In genomic region chr2:181313845-181314244, GRCh38 we compare ENCODE assay signal across 15 cellular contexts.
DNase-seq lines count a peak whose midpoint lies in the region; ATAC-seq lines count a peak whose summit lies in the region.
"Had no signal": no experiment of that assay in that cellular context is flagged by ENCODE, and none has a peak within 500 bp of the region (broad histone marks: within the 10 kb centered on the region; RNA-seq: fewer than 3 reads in every experiment).

No MANE protein-coding gene starts in this region.

- intact Hi-C loops in Right ventricle myocardium superior (cut with DNase I), result no loop called here

- peaks cover 6% of the 10 kb centered on the region for H3K36me3 Mint-ChIP-seq in activated naive CD4-positive, alpha-beta T cell treated with anti-CD3 and anti-CD28 coated beads, Interleukin-2, amount 10 ng/mL, durations not matched to agents 7 days and 5 days
- H3K36me3 Mint-ChIP-seq in activated CD8-positive, alpha-beta T cell treated with anti-CD3 and anti-CD28 coated beads, Interleukin-2, amount 10 ng/mL, durations not matched to agents 7 days and 5 days (ENCODE audit: low read depth), result peaks cover 2% of the 10 kb centered on the region

- POLR2A ChIA-PET in activated CD8-positive, alpha-beta T cell treated with anti-CD3 and anti-CD28 coated beads, Interleukin-2, amount 10 ng/mL, durations not matched to agents 7 days and 5 days (lab: Charles Lee), result interaction anchor here (1.0 to 11.7 kb wide), 3 partner anchors 79 to 168 kb away, joined by 3 to 249 read pairs (median 3); partner anchors contain the start of gene ITGA4

- H3K27me3 Mint-ChIP-seq in activated naive CD4-positive, alpha-beta T cell treated with anti-CD3 and anti-CD28 coated beads, Interleukin-2, amount 10 ng/mL, durations not matched to agents 7 days and 5 days, result no peaks in the 10 kb centered on the region
- H3K27me3 Mint-ChIP-seq in activated CD8-positive, alpha-beta T cell treated with anti-CD3 and anti-CD28 coated beads, Interleukin-2, amount 10 ng/mL, durations not matched to agents 7 days and 5 days (ENCODE audit: low read depth), result no peaks in the 10 kb centered on the region

- DNase-seq in activated naive CD4-positive, alpha-beta T cell treated with anti-CD3 and anti-CD28 coated beads, Interleukin-2, amount 10 ng/mL, durations not matched to agents 7 days and 5 days, result no peak
- no peak for DNase-seq in activated naive CD4-positive, alpha-beta T cell (lab: John Stamatoyannopoulos, UW)
- no peak for DNase-seq in activated CD8-positive, alpha-beta T cell treated with anti-CD3 and anti-CD28 coated beads, Interleukin-2, amount 10 ng/mL, durations not matched to agents 7 days and 5 days
- DNase-seq in Right ventricle myocardium superior (no peak), medulla oblongata (ENCODE audit: extremely low spot score) (no peak)
- DNase-seq: brain microvascular endothelial cell, left ventricle myocardium inferior, NCI-H1048, SK-N-SH, transverse colon, WERI-Rb-1 had no signal

- H3K9me3 Mint-ChIP-seq in activated naive CD4-positive, alpha-beta T cell treated with anti-CD3 and anti-CD28 coated beads, Interleukin-2, amount 10 ng/mL, durations not matched to agents 7 days and 5 days, result peaks cover 2% of the 10 kb centered on the region
- H3K9me3 Mint-ChIP-seq in activated CD8-positive, alpha-beta T cell treated with anti-CD3 and anti-CD28 coated beads, Interleukin-2, amount 10 ng/mL, durations not matched to agents 7 days and 5 days (ENCODE audit: insufficient read depth), result peaks cover 6% of the 10 kb centered on the region
- H3K9me3 Mint-ChIP-seq: nephron had no signal

- H3K4me3 Mint-ChIP-seq in activated naive CD4-positive, alpha-beta T cell treated with anti-CD3 and anti-CD28 coated beads, Interleukin-2, amount 10 ng/mL, durations not matched to agents 7 days and 5 days, result peak overlapping the region; percentile 68
- H3K4me3 Mint-ChIP-seq in activated CD8-positive, alpha-beta T cell treated with anti-CD3 and anti-CD28 coated beads, Interleukin-2, amount 10 ng/mL, durations not matched to agents 7 days and 5 days, result peak overlapping the region; percentile 67
- H3K4me3 Mint-ChIP-seq: nephron had no signal

- CTCF ChIA-PET in activated naive CD4-positive, alpha-beta T cell treated with anti-CD3 and anti-CD28 coated beads, Interleukin-2, amount 10 ng/mL, durations not matched to agents 7 days and 5 days (lab: Charles Lee), result interaction anchor here (1.0 to 3.2 kb wide), 5 partner anchors 9 to 209 kb away, joined by 3 to 12 read pairs (median 4); partner anchors contain the start of gene ITGA4
- CTCF ChIA-PET in activated CD8-positive, alpha-beta T cell treated with anti-CD3 and anti-CD28 coated beads, Interleukin-2, amount 10 ng/mL, durations not matched to agents 7 days and 5 days (lab: Charles Lee), result interaction anchor here (1.4 to 4.9 kb wide), 3 partner anchors 10 to 209 kb away, joined by 5 to 35 read pairs (median 7); partner anchors contain the start of gene ITGA4

- H3K4me1 Mint-ChIP-seq in activated naive CD4-positive, alpha-beta T cell treated with anti-CD3 and anti-CD28 coated beads, Interleukin-2, amount 10 ng/mL, durations not matched to agents 7 days and 5 days, result peaks cover 51% of the 10 kb centered on the region
- peaks cover 40% of the 10 kb centered on the region for H3K4me1 Mint-ChIP-seq in activated CD8-positive, alpha-beta T cell treated with anti-CD3 and anti-CD28 coated beads, Interleukin-2, amount 10 ng/mL, durations not matched to agents 7 days and 5 days (ENCODE audit: low read depth)
- H3K4me1 Mint-ChIP-seq: nephron had no signal

- ATAC-seq in HG03280 (IDR thresholded peaks at IDR 0.05; ENCODE audit: unreplicated experiment) (peak; percentile 20), HG03045 (IDR thresholded peaks at IDR 0.05; ENCODE audit: unreplicated experiment) (no peak), GM21390 (IDR thresholded peaks at IDR 0.05; ENCODE audit: unreplicated experiment) (no peak), Right ventricle myocardium superior (ENCODE audit: poor library complexity) (no peak)
- no peak for ATAC-seq in activated CD8-positive, alpha-beta T cell treated with anti-CD3 and anti-CD28 coated beads, Interleukin-2, amount 10 ng/mL, durations not matched to agents 7 days and 5 days

- H3K27ac Mint-ChIP-seq in activated naive CD4-positive, alpha-beta T cell treated with anti-CD3 and anti-CD28 coated beads, Interleukin-2, amount 10 ng/mL, durations not matched to agents 7 days and 5 days, result peak overlapping the region; percentile 97
- peak overlapping the region; percentile 54 for H3K27ac Mint-ChIP-seq in activated CD8-positive, alpha-beta T cell treated with anti-CD3 and anti-CD28 coated beads, Interleukin-2, amount 10 ng/mL, durations not matched to agents 7 days and 5 days
- H3K27ac Mint-ChIP-seq: nephron had no signal
